Comparison of ENCODE assay signal across 21 cellular contexts in genomic region chrX:86322913-86323312, GRCh38.
"Had no signal": no experiment of that assay in that cellular context is flagged by ENCODE, and none has a peak within 500 bp of the region (broad histone marks: within the 10 kb centered on the region; RNA-seq: fewer than 3 reads in every experiment).

No MANE protein-coding gene starts in this region.

- H3K27ac Mint-ChIP-seq: activated CD4-positive, alpha-beta T cell treated with anti-CD3 and anti-CD28 coated beads, Interleukin-2, amount 10 ng/mL, durations not matched to agents 24 days and 14 days; activated CD8-positive, alpha-beta T cell treated with anti-CD3 and anti-CD28 coated beads for 36 hours; activated naive CD8-positive, alpha-beta T cell treated with anti-CD3 and anti-CD28 coated beads, Interleukin-2, amount 50 U/mL, for 24 hours; activated T-helper 17 cell treated with anti-CD3 and anti-CD28 coated beads, Interleukin-2, amount 50 U/mL, for 72 hours; brain; natural killer cell had no signal

- H3K4me3 ChIP-seq: lung, pancreas, smooth muscle cell, stomach had no signal

- H3K27me3 Mint-ChIP-seq: activated CD4-positive, alpha-beta T cell treated with anti-CD3 and anti-CD28 coated beads, Interleukin-2, amount 10 ng/mL, durations not matched to agents 24 days and 14 days; activated CD8-positive, alpha-beta T cell treated with anti-CD3 and anti-CD28 coated beads for 36 hours; activated naive CD8-positive, alpha-beta T cell treated with anti-CD3 and anti-CD28 coated beads, Interleukin-2, amount 50 U/mL, for 24 hours; activated T-helper 17 cell treated with anti-CD3 and anti-CD28 coated beads, Interleukin-2, amount 50 U/mL, for 72 hours; brain had no signal

- H3K27me3 ChIP-seq: stomach had no signal

- H3K4me2 ChIP-seq: smooth muscle cell had no signal

- H3K36me3 Mint-ChIP-seq: natural killer cell had no signal

- H3K9me3 ChIP-seq: pancreas had no signal

- H3K4me1 ChIP-seq: pancreas, stomach had no signal

- H3K36me3 ChIP-seq: pancreas, stomach had no signal

- H3K4me1 Mint-ChIP-seq: activated CD4-positive, alpha-beta T cell treated with anti-CD3 and anti-CD28 coated beads, Interleukin-2, amount 10 ng/mL, durations not matched to agents 24 days and 14 days; activated naive CD8-positive, alpha-beta T cell treated with anti-CD3 and anti-CD28 coated beads, Interleukin-2, amount 50 U/mL, for 24 hours; activated T-helper 17 cell treated with anti-CD3 and anti-CD28 coated beads, Interleukin-2, amount 50 U/mL, for 72 hours; brain; natural killer cell had no signal

- H3K27ac ChIP-seq: pancreas, stomach had no signal

- ATAC-seq: activated CD8-positive, alpha-beta T cell treated with anti-CD3 and anti-CD28 coated beads for 36 hours; activated naive CD8-positive, alpha-beta T cell treated with anti-CD3 and anti-CD28 coated beads, Interleukin-2, amount 50 U/mL, for 24 hours; activated T-helper 17 cell treated with anti-CD3 and anti-CD28 coated beads, Interleukin-2, amount 50 U/mL, for 72 hours; left colon; natural killer cell; pancreas; sciatic nerve had no signal

- DNase-seq: activated CD4-positive, alpha-beta T cell treated with anti-CD3 and anti-CD28 coated beads, Interleukin-2, amount 10 ng/mL, durations not matched to agents 24 days and 14 days; activated CD8-positive, alpha-beta T cell treated with anti-CD3 and anti-CD28 coated beads for 36 hours; activated naive CD4-positive, alpha-beta T cell; activated T-cell treated with anti-CD3 and anti-CD28 coated beads, Interleukin-2, amount 50 U/mL, for 1 hour; anterior cingulate cortex; central memory CD4-positive, alpha-beta T cell; foreskin melanocyte; glutamatergic neuron; hippocampal formation; left colon; natural killer cell; pancreas; stimulated activated CD4-positive, alpha-beta T cell treated with anti-CD3 and anti-CD28 coated beads, Interleukin-4, amount 100 ng/mL, for 1 hour; stomach; trophoblast cell had no signal

- H3K4me3 Mint-ChIP-seq: activated CD4-positive, alpha-beta T cell treated with anti-CD3 and anti-CD28 coated beads, Interleukin-2, amount 10 ng/mL, durations not matched to agents 24 days and 14 days; activated CD8-positive, alpha-beta T cell treated with anti-CD3 and anti-CD28 coated beads for 36 hours; activated naive CD8-positive, alpha-beta T cell treated with anti-CD3 and anti-CD28 coated beads, Interleukin-2, amount 50 U/mL, for 24 hours; activated T-helper 17 cell treated with anti-CD3 and anti-CD28 coated beads, Interleukin-2, amount 50 U/mL, for 72 hours; brain; natural killer cell had no signal
